In genomic region chr14:24591004-24591403, GRCh38 we compare ENCODE assay signal across 1 cellular context.
A peak's percentile ranks its signal among the peaks of the same experiment; 100 is the strongest.
TF ChIP-seq lines count a peak whose summit lies in the region.
"Not testable (repeated sequence)": the region's sequence is repeated elsewhere in the genome, so short reads cannot be mapped to it uniquely, and the experiment has no call there.

No MANE protein-coding gene starts in this region.

TF ChIP-seq in HepG2, 621 proteins besides CTCF, POLR2A, EP300 and RAD21 (continued from another document):
- 0 out of 2 replicates have a peak, but pooled peaks have one; percentile 3 for TF ChIP-seq ZBTB40 (IDR thresholded peaks at IDR 0.05)
- TF ChIP-seq ZBTB40 (CRISPR knock-in tag; IDR thresholded peaks at IDR 0.05), result not testable (repeated sequence)
